In genomic region chr1:100249155-100249536, GRCh38 we compare ENCODE assay signal across 8 cellular contexts. TPM values are rescaled to one million over a fixed set of nuclear protein-coding genes. Genes with fewer than 3 reads are reported as not detected.
DNase-seq lines count a peak whose midpoint lies in the region; ATAC-seq, FAIRE-seq and TF ChIP-seq lines count a peak whose summit lies in the region.

No MANE protein-coding gene starts in this region.

- H4K20me1 ChIP-seq in Karpas-422 (ENCODE audit: insufficient read depth, low read depth, low read length): no peaks in the 10 kb centered on the region

- peak overlapping the region; percentile 97 for H3K9ac ChIP-seq in Karpas-422 (ENCODE audit: low read length)

- H3K4me1 Mint-ChIP-seq in naive thymus-derived CD4-positive, alpha-beta T cell: peaks cover 9 to 29% (median 24%) of the 10 kb centered on the region in 7 donors

- POLR2A ChIA-PET in naive thymus-derived CD4-positive, alpha-beta T cell (lab: Charles Lee): interaction anchor here (0.6 to 4.0 kb wide), 10 partner anchors 15 to 229 kb away, joined by 3 to 31 read pairs (median 4); partner anchors contain the start of genes CDC14A, RTCA and TRMT13

- H3K36me3 Mint-ChIP-seq in naive thymus-derived CD4-positive, alpha-beta T cell: peaks cover 0 to 7% (median under 1%) of the 10 kb centered on the region in 5 donors

- peaks cover 0 to 2% (median 0%) of the 10 kb centered on the region in 11 donors for H3K9me3 Mint-ChIP-seq in naive thymus-derived CD4-positive, alpha-beta T cell

- DNase-seq in Karpas-422 (peak; percentile 55), RCC 7860 (ENCODE audit: low spot score) (no peak), activated gamma-delta T cell treated with Interleukin-2 at 50 U/mL for 16 hours (no peak)
- DNase-seq in naive thymus-derived CD4-positive, alpha-beta T cell: peak in 3 of 9 donors; percentile 2 to 10 (median 3)

- ATAC-seq in naive thymus-derived CD4-positive, alpha-beta T cell: no peak
- ATAC-seq in HG02884 (IDR thresholded peaks at IDR 0.05; ENCODE audit: unreplicated experiment) (no peak), GM19455 (IDR thresholded peaks at IDR 0.05; ENCODE audit: unreplicated experiment) (no peak)

- 2% methylated on average over 12 of the region's 12 CpGs for WGBS in ectodermal cell, 2 experiments

- no peaks in the 10 kb centered on the region for H3K36me3 ChIP-seq in Karpas-422 (ENCODE audit: insufficient read depth, low read length)
- H3K36me3 ChIP-seq in ectodermal cell (ENCODE audit: control insufficient read depth, insufficient read depth, low read length): no peaks in the 10 kb centered on the region
- H3K36me3 ChIP-seq in naive thymus-derived CD4-positive, alpha-beta T cell (ENCODE audit: control insufficient read depth in 2 of 3, insufficient read depth in 3 of 3, low read length in 3 of 3): no peaks in the 10 kb centered on the region

- no peaks in the 10 kb centered on the region for H3K9me2 ChIP-seq in Karpas-422 (replicated peaks; ENCODE audit: insufficient read depth, low read length)

- no peak overlapping the region for H3K4me3 Mint-ChIP-seq in naive thymus-derived CD4-positive, alpha-beta T cell

- H3K4me3 ChIP-seq in Karpas-422 (ENCODE audit: low read length) (peak overlapping the region; percentile 98), ectodermal cell (ENCODE audit: insufficient read depth, low read depth, low read length) (peak overlapping the region; percentile 82)
- H3K4me3 ChIP-seq in naive thymus-derived CD4-positive, alpha-beta T cell (ENCODE audit: low read length): peak overlapping the region; percentile 82

- intact Hi-C loops in naive thymus-derived CD4-positive, alpha-beta T cell (cut with micrococcal nuclease): loop anchor here (1.0 to 10.0 kb wide), 8 partner anchors 17 to 616 kb away; partner anchors contain the start of genes RTCA (in 2 of the 2), TRMT13 (in 2 of the 2), AGL (in 1 of the 2) and CDC14A (in 1 of the 2)

- TF ChIP-seq CTCF in C4-2B (conservative IDR thresholded peaks at IDR 0.05): no peak

- H2AFZ ChIP-seq in Karpas-422 (ENCODE audit: low read length): peak overlapping the region; percentile 76; the same call in 1 of the 2 replicates

- no peak for FAIRE-seq in RCC 7860 (lab: Jason Lieb, UNC)

- CTCF ChIA-PET in naive thymus-derived CD4-positive, alpha-beta T cell (lab: Charles Lee): interaction anchor here (1.0 to 1.9 kb wide), 3 partner anchors 204 to 209 kb away, joined by 3 to 7 read pairs (median 3); no protein-coding TSS in a partner anchor

- no peak overlapping the region for H3K27ac Mint-ChIP-seq in naive thymus-derived CD4-positive, alpha-beta T cell

- peaks cover 51% of the 10 kb centered on the region for H3K79me2 ChIP-seq in Karpas-422 (ENCODE audit: low read length)

- no peaks in the 10 kb centered on the region for H3K27me3 ChIP-seq in Karpas-422 (ENCODE audit: low read length)
- H3K27me3 ChIP-seq in ectodermal cell (ENCODE audit: control insufficient read depth, insufficient read depth, low read length, poor library complexity, severe bottlenecking): no peaks in the 10 kb centered on the region
- H3K27me3 ChIP-seq in naive thymus-derived CD4-positive, alpha-beta T cell (ENCODE audit: control insufficient read depth in 2 of 2, insufficient read depth in 2 of 2, low read length in 2 of 2): no peaks in the 10 kb centered on the region

- H3K4me2 ChIP-seq in Karpas-422 (ENCODE audit: low read depth, low read length, poor library complexity, severe bottlenecking): peak overlapping the region; percentile 93

- H3K27ac ChIP-seq in C4-2B (peak overlapping the region; percentile 98), Karpas-422 (ENCODE audit: low read length) (peak overlapping the region; percentile 42; the same call in 1 of the 2 replicates), ectodermal cell (ENCODE audit: insufficient read depth, low read depth, low read length, poor library complexity, severe bottlenecking) (peak overlapping the region; percentile 65)
- H3K27ac ChIP-seq in naive thymus-derived CD4-positive, alpha-beta T cell (ENCODE audit: low read depth, low read length): peak overlapping the region; percentile 79

- H3K4me1 ChIP-seq in Karpas-422 (ENCODE audit: low read length) (peaks cover 33% of the 10 kb centered on the region), ectodermal cell (ENCODE audit: control insufficient read depth, insufficient read depth, low read length) (peaks cover 5% of the 10 kb centered on the region)
- peaks cover 7 to 23% of the 10 kb centered on the region in 2 donors for H3K4me1 ChIP-seq in naive thymus-derived CD4-positive, alpha-beta T cell (ENCODE audit: control insufficient read depth in 2 of 2, insufficient read depth in 2 of 2, low read length in 2 of 2)

- H3K9me3 ChIP-seq in Karpas-422 (ENCODE audit: low read length): no peaks in the 10 kb centered on the region
- no peaks in the 10 kb centered on the region for H3K9me3 ChIP-seq in ectodermal cell (ENCODE audit: control insufficient read depth, low read length)
- no peaks in the 10 kb centered on the region for H3K9me3 ChIP-seq in naive thymus-derived CD4-positive, alpha-beta T cell (ENCODE audit: control insufficient read depth in 2 of 3, low read length in 3 of 3)

- H3K27me3 Mint-ChIP-seq in naive thymus-derived CD4-positive, alpha-beta T cell: peaks cover 0 to 7% (median 0%) of the 10 kb centered on the region in 5 donors

RNA-seq across cellular contexts. Expression of gene DBT, which starts 0.5 kb away (rescaled TPM):
- 7.3 and 13.1 TPM in 2 replicates for total RNA-seq in Karpas-422 (2014; rRNA removed; shearing (Covaris generic); ENCODE audit: low replicate concordance)
- polyA plus RNA-seq in ectodermal cell (2013, experiment 1 of 4): 9.3 TPM
- 10.5 TPM for polyA plus RNA-seq in ectodermal cell (2013, experiment 2 of 4)
- polyA plus RNA-seq in ectodermal cell (2013, experiment 3 of 4): 9.0 TPM
- 8.2 TPM for polyA plus RNA-seq in ectodermal cell (2013, experiment 4 of 4)
- 10 to 100 TPM in 2 of 5 experiments, 1 to 10 TPM in 3; 9.2 to 18.4 (median 9.7) TPM for total RNA-seq in naive thymus-derived CD4-positive, alpha-beta T cell
- polyA plus RNA-seq in naive thymus-derived CD4-positive, alpha-beta T cell: 1 to 10 TPM; 6.4 to 6.9 TPM

RNA-seq across cellular contexts. Expression of gene RTCA, which starts 16.9 kb away (rescaled TPM):
- total RNA-seq in Karpas-422 (2014; rRNA removed; shearing (Covaris generic); ENCODE audit: low replicate concordance): 59.5 and 77.0 TPM in 2 replicates
- 29.5 TPM for polyA plus RNA-seq in ectodermal cell (2013, experiment 1 of 4)
- 31.3 TPM for polyA plus RNA-seq in ectodermal cell (2013, experiment 2 of 4)
- 25.1 TPM for polyA plus RNA-seq in ectodermal cell (2013, experiment 3 of 4)
- 24.7 TPM for polyA plus RNA-seq in ectodermal cell (2013, experiment 4 of 4)
- 10 to 100 TPM; 33.3 to 47.7 (median 35.8) TPM for total RNA-seq in naive thymus-derived CD4-positive, alpha-beta T cell
- 10 to 100 TPM; 16.4 to 17.9 TPM for polyA plus RNA-seq in naive thymus-derived CD4-positive, alpha-beta T cell

Comparison
In these comparisons a context has a peak if more than half of its experiments do, and no peak if none do; other contexts are left out.
1. H3K27ac ChIP-seq: peak in every context shown above with its lines; median percentile 98 in C4-2B; 79 in naive thymus-derived CD4-positive, alpha-beta T cell; 65 in ectodermal cell; 42 in Karpas-422.